In genomic region chr5:171464829-171465228, GRCh38 we compare ENCODE assay signal across 33 cellular contexts. TPM values are rescaled to one million over a fixed set of nuclear protein-coding genes. Genes with fewer than 3 reads are reported as not detected.
"Had no signal": no experiment of that assay in that cellular context is flagged by ENCODE, and none has a peak within 500 bp of the region (broad histone marks: within the 10 kb centered on the region; RNA-seq: fewer than 3 reads in every experiment).

No MANE protein-coding gene starts in this region.

- H3K9me3 ChIP-seq: adrenal gland, ascending aorta, body of pancreas, breast epithelium had no signal

- ATAC-seq: activated naive CD4-positive, alpha-beta T cell treated with anti-CD3 and anti-CD28 coated beads, Interleukin-2, amount 50 U/mL, for 72 hours; activated naive CD8-positive, alpha-beta T cell treated with anti-CD3 and anti-CD28 coated beads, Interleukin-2, amount 50 U/mL, for 24 hours; activated T-cell treated with anti-CD3 and anti-CD28 coated beads, Interleukin-2, amount 50 U/mL, for 4 hours; activated T-cell treated with anti-CD3 and anti-CD28 coated beads, Interleukin-2, amount 50 U/mL, for 72 hours; activated T-helper 17 cell treated with anti-CD3 and anti-CD28 coated beads, Interleukin-2, amount 50 U/mL, for 72 hours; body of pancreas had no signal

- H3K36me3 ChIP-seq: adrenal gland, ascending aorta, brain microvascular endothelial cell, breast epithelium, cardiac muscle cell had no signal

- DNase-seq: activated effector memory CD4-positive, alpha-beta T cell treated with anti-CD3 and anti-CD28 coated beads, Interleukin-2, amount 50 U/mL, for 16 hours; activated effector memory CD4-positive, alpha-beta T cell treated with Interleukin-2 at 50 U/mL for 16 hours; activated gamma-delta T cell; activated gamma-delta T cell treated with Interleukin-2 at 50 U/mL for 16 hours; activated naive CD4-positive, alpha-beta T cell; activated naive CD4-positive, alpha-beta T cell treated with anti-CD3 and anti-CD28 coated beads for 36 hours; activated naive CD4-positive, alpha-beta T cell treated with anti-CD3 and anti-CD28 coated beads, Interleukin-2, amount 10 ng/mL, durations not matched to agents 7 days and 5 days; activated naive CD4-positive, alpha-beta T cell treated with anti-CD3 and anti-CD28 coated beads, Interleukin-2, amount 50 U/mL, for 16 hours; activated naive CD4-positive, alpha-beta T cell treated with Interleukin-2 at 50 U/mL for 16 hours; activated naive CD8-positive, alpha-beta T cell treated with anti-CD3 and anti-CD28 coated beads for 36 hours; activated naive CD8-positive, alpha-beta T cell treated with anti-CD3 and anti-CD28 coated beads, Interleukin-2, amount 10 ng/mL, durations not matched to agents 7 days and 5 days; activated naive CD8-positive, alpha-beta T cell treated with anti-CD3 and anti-CD28 coated beads, Interleukin-2, amount 50 U/mL, for 24 hours; activated T-cell treated with anti-CD3 and anti-CD28 coated beads, Interleukin-2, amount 50 U/mL, for 1 hour; activated T-cell treated with anti-CD3 and anti-CD28 coated beads, Interleukin-2, amount 50 U/mL, for 24 hours; activated T-cell treated with anti-CD3 and anti-CD28 coated beads, Interleukin-2, amount 50 U/mL, for 4 hours; activated T-cell treated with anti-CD3 and anti-CD28 coated beads, Interleukin-2, amount 50 U/mL, for 48 hours; activated T-cell treated with anti-CD3 and anti-CD28 coated beads, Interleukin-2, amount 50 U/mL, for 72 hours; adrenal gland; amniotic stem cell; amygdala; anterior cingulate cortex; body of pancreas; brain microvascular endothelial cell; caudate nucleus; central memory CD4-positive, alpha-beta T cell; cerebellar nuclear complex had no signal

- H3K27ac ChIP-seq: adrenal gland, ascending aorta, body of pancreas, brain microvascular endothelial cell, breast epithelium, cardiac muscle cell had no signal

- H3K4me1 ChIP-seq: adrenal gland, ascending aorta, body of pancreas, breast epithelium had no signal

- H3K4me3 ChIP-seq: adrenal gland, ascending aorta, body of pancreas, breast epithelium, cardiac muscle cell had no signal

- H3K27me3 ChIP-seq: adrenal gland, ascending aorta, body of pancreas, breast epithelium, cardiac muscle cell had no signal

RNA-seq across cellular contexts. Expression of gene FGF18, which starts 45.4 kb away (rescaled TPM):
- total RNA-seq: activated T-helper 2 cell treated with anti-CD3 and anti-CD28 coated beads, Interferon-gamma antibody, Interleukin-2, Interleukin-4, amounts not matched to agents 10 μg/mL and 5 μg/mL and 100 μg/mL, durations not matched to agents 14 hours and 24 hours and 36 hours; body of pancreas; bronchial epithelial cell had no signal
